ENCODE assay signal across 10 cellular contexts in genomic region chr13:44574466-44574855, GRCh38. TPM values are rescaled to one million over a fixed set of nuclear protein-coding genes. Genes with fewer than 3 reads are reported as not detected.
A peak's percentile ranks its signal among the peaks of the same experiment; 100 is the strongest.
DNase-seq lines count a peak whose midpoint lies in the region; ATAC-seq and TF ChIP-seq lines count a peak whose summit lies in the region.
"Had no signal": no experiment of that assay in that cellular context is flagged by ENCODE, and none has a peak within 500 bp of the region (broad histone marks: within the 10 kb centered on the region; RNA-seq: fewer than 3 reads in every experiment).

No MANE protein-coding gene starts in this region.

- intact Hi-C loops in left ventricle myocardium superior (cut with micrococcal nuclease) (no loop called here), upper lobe of right lung (cut with DNase I) (no loop called here)

- H3K36me3 ChIP-seq in right atrium auricular region (no peaks in the 10 kb centered on the region), kidney epithelial cell (ENCODE audit: control insufficient read depth, insufficient read depth, low read length) (peaks cover 2% of the 10 kb centered on the region), upper lobe of right lung (no peaks in the 10 kb centered on the region)
- H3K36me3 ChIP-seq: Peyer's patch had no signal

- H3K27me3 ChIP-seq in right atrium auricular region (no peaks in the 10 kb centered on the region), kidney epithelial cell (ENCODE audit: control insufficient read depth, insufficient read depth, low read length) (no peaks in the 10 kb centered on the region), upper lobe of right lung (no peaks in the 10 kb centered on the region)
- H3K27me3 ChIP-seq: Peyer's patch had no signal

- H3K4me1 ChIP-seq in right atrium auricular region (peaks cover 0 to 56% of the 10 kb centered on the region in 2 donors), upper lobe of right lung (peaks cover 18% of the 10 kb centered on the region)

- no peak for TF ChIP-seq CTCF in right atrium auricular region (IDR thresholded peaks at IDR 0.05)
- TF ChIP-seq CTCF in astrocyte of the cerebellum (IDR thresholded peaks at IDR 0.05; ENCODE audit: low read depth, low read length, missing control alignments), result no peak
- TF ChIP-seq CTCF in kidney epithelial cell (IDR thresholded peaks at IDR 0.05; ENCODE audit: insufficient read depth, low read length, poor library complexity, severe bottlenecking), result no peak
- TF ChIP-seq CTCF in upper lobe of right lung (IDR thresholded peaks at IDR 0.05), result no peak

- DNase-seq in right atrium auricular region (ENCODE audit: low spot score) (no peak), left ventricle myocardium superior (no peak), astrocyte of the cerebellum (ENCODE audit: low read depth) (no peak), kidney epithelial cell (ENCODE audit: low read depth) (no peak), upper lobe of right lung (no peak), OCI-M1 (lab: John Stamatoyannopoulos, UW) (no peak)
- DNase-seq: MM.1S, Peyer's patch had no signal

- no peak for ATAC-seq in left ventricle myocardium superior
- ATAC-seq in upper lobe of right lung, result no peak
- ATAC-seq in GM21717 (IDR thresholded peaks at IDR 0.05; ENCODE audit: unreplicated experiment), result no peak
- ATAC-seq in HG02642 (IDR thresholded peaks at IDR 0.05; ENCODE audit: poor library complexity, unreplicated experiment), result no peak

- H3K27ac ChIP-seq in right atrium auricular region (peak overlapping the region in 1 of 2 donors; percentile 100), upper lobe of right lung (no peak overlapping the region)

- H3K9me3 ChIP-seq in right atrium auricular region (no peaks in the 10 kb centered on the region), upper lobe of right lung (no peaks in the 10 kb centered on the region)
- H3K9me3 ChIP-seq: Peyer's patch had no signal

- H3K4me3 ChIP-seq in right atrium auricular region (peak overlapping the region; percentile 82 to 90), astrocyte of the cerebellum (ENCODE audit: low read depth, low read length) (peak overlapping the region; percentile 86), kidney epithelial cell (ENCODE audit: low read depth, low read length) (peak overlapping the region; percentile 77), upper lobe of right lung (peak overlapping the region; percentile 93)

- in situ Hi-C loops in astrocyte of the cerebellum (cut with HindIII; ENCODE audit: low sequenced_read_pairs), result loop anchor here (10.0 kb wide), 1 partner anchor 140 kb away; no protein-coding TSS in a partner anchor

RNA-seq across cellular contexts. Expression of gene TSC22D1, which starts 1.7 kb away (rescaled TPM):
- 100 to 1,000 TPM; 110 to 159 TPM for total RNA-seq in right atrium auricular region
- 180 TPM for total RNA-seq in left ventricle myocardium superior
- total RNA-seq in kidney epithelial cell, result 65.1 and 70.0 TPM in 2 replicates
- total RNA-seq in upper lobe of right lung, result 149 TPM
